Comparison of ENCODE assay signal across 9 cellular contexts in the genomic region with DNA sequence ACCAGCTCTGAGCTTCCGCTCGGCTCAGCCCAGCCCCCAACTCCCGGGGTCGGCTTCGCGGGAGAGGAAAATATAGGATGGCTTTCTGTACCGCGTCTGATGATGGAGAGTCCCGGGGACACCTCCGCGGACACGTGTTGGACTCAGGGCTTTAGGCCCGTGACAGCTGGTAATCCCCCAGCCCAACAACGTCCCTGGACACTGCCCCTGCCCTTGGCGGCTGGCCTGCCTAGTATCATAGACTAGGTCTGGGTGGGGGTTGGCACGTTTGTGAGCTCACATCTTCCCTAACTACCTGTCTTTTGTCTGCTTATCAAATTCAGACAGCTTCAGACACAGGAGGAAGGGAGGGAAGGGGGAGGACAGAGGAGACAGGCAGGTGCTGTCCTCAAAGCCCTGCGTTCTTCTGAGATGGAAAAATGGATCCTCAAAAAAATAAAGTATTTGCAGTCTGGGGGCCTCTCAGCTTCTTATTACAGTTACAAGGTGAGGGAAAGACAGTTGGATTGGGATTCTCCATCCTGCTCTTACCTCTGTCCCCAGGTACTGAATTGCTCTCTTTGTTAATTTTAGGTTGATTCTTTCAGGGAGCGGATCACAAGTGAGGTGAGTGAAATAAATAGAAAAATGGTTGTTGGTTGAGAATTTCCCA. TPM values are rescaled to one million over a fixed set of nuclear protein-coding genes. Genes with fewer than 3 reads are reported as not detected.
DNase-seq lines count a peak whose midpoint lies in the region; ATAC-seq and TF ChIP-seq lines count a peak whose summit lies in the region.
"Had no signal": no experiment of that assay in that cellular context is flagged by ENCODE, and none has a peak within 500 bp of the region (broad histone marks: within the 10 kb centered on the region; RNA-seq: fewer than 3 reads in every experiment).

No MANE protein-coding gene starts in this region.

- no peaks in the 10 kb centered on the region for H3K9me3 Mint-ChIP-seq in IgD-negative memory B cell

- H3K4me1 ChIP-seq in colonic mucosa = peaks cover 7% of the 10 kb centered on the region
- peaks cover 17% of the 10 kb centered on the region for H3K4me1 ChIP-seq in muscle layer of colon (ENCODE audit: insufficient read depth, low read length)

- H3K27ac ChIP-seq in colonic mucosa (peak overlapping the region; percentile 74), muscle layer of colon (ENCODE audit: low read depth, low read length) (peak overlapping the region; percentile 96)

- DNase-seq in colonic mucosa (no peak), activated gamma-delta T cell treated with Interleukin-2 at 50 U/mL for 16 hours (no peak), cerebellum (ENCODE audit: low spot score) (no peak), inferior parietal cortex (ENCODE audit: extremely low spot score) (no peak)

- H3K36me3 ChIP-seq in colonic mucosa (peaks cover 2% of the 10 kb centered on the region), muscle layer of colon (ENCODE audit: insufficient read depth, low read length) (peaks cover 27% of the 10 kb centered on the region)

- H3K9ac ChIP-seq in colonic mucosa (ENCODE audit: low read depth in 2 of 2, low read length in 2 of 2) = peak overlapping the region; percentile 93 to 96
- peak overlapping the region; percentile 72 for H3K9ac ChIP-seq in muscle layer of colon (ENCODE audit: low read length)

- H3K4me3 Mint-ChIP-seq in IgD-negative memory B cell = peak overlapping the region; percentile 96 to 99 (median 98)

- no peak for TF ChIP-seq CTCF in colonic mucosa (IDR thresholded peaks at IDR 0.05)

- H3K4me3 ChIP-seq in colonic mucosa (peak overlapping the region; percentile 97), muscle layer of colon (ENCODE audit: low read depth in 1 of 2, low read length in 2 of 2) (peak overlapping the region; percentile 82 to 94)

- H3K27me3 ChIP-seq in colonic mucosa (no peaks in the 10 kb centered on the region), muscle layer of colon (ENCODE audit: control insufficient read depth in 1 of 2, insufficient read depth in 2 of 2, low read length in 2 of 2) (no peaks in the 10 kb centered on the region)

- H3K9me3 ChIP-seq in colonic mucosa = no peaks in the 10 kb centered on the region
- no peaks in the 10 kb centered on the region for H3K9me3 ChIP-seq in muscle layer of colon (ENCODE audit: low read length)

- no peaks in the 10 kb centered on the region for H3K27me3 Mint-ChIP-seq in IgD-negative memory B cell

- H3K36me3 Mint-ChIP-seq in IgD-negative memory B cell = no peaks in the 10 kb centered on the region

- H3K27ac Mint-ChIP-seq in IgD-negative memory B cell = peak overlapping the region; percentile 99 to 100 (median 99)

- H3K4me1 Mint-ChIP-seq in IgD-negative memory B cell = peaks cover 12 to 17% (median 14%) of the 10 kb centered on the region in 3 donors

- intact Hi-C loops in colonic mucosa (cut with DNase I) = loop anchor here (5.0 kb wide), 2 partner anchors 112 to 163 kb away; a partner anchor contains a TSS

- ATAC-seq in GM19023 (IDR thresholded peaks at IDR 0.05; ENCODE audit: unreplicated experiment) (peak; percentile 14), HG02571 (IDR thresholded peaks at IDR 0.05; ENCODE audit: unreplicated experiment) (no peak)

RNA-seq across cellular contexts. Expression of a gene that starts 0.7 kb away (rescaled TPM):
- polyA plus RNA-seq in IgD-negative memory B cell = 116 TPM
- total RNA-seq in colonic mucosa (100 to 1,000 TPM in 1 of 2 donors, 10 to 100 TPM in 1; 86.4 to 163 TPM), cerebellum (34.8 TPM)

RNA-seq across cellular contexts. Expression of a gene that starts 9.8 kb away (rescaled TPM):
- polyA plus RNA-seq in IgD-negative memory B cell = 136 TPM
- total RNA-seq in colonic mucosa (100 to 1,000 TPM; 118 to 145 TPM), cerebellum (51.0 TPM)

RNA-seq across cellular contexts. Expression of a gene that starts 10.5 kb away (rescaled TPM):
- not detected for polyA plus RNA-seq in IgD-negative memory B cell
- total RNA-seq in colonic mucosa (1 to 10 TPM in 1 of 2 donors, under 1 TPM in 1; 0.32 to 1.1 TPM), cerebellum (1.9 TPM)

RNA-seq across cellular contexts. Expression of a gene that starts 17.1 kb away (rescaled TPM):
- not detected for polyA plus RNA-seq in IgD-negative memory B cell
- total RNA-seq in colonic mucosa (10 to 100 TPM in 1 of 2 donors, 1 to 10 TPM in 1; 5.3 to 28.3 TPM), cerebellum (1.00 TPM)

RNA-seq across cellular contexts. Expression of a gene that starts 35.2 kb away (rescaled TPM):
- polyA plus RNA-seq in IgD-negative memory B cell = 0.41 TPM
- total RNA-seq in colonic mucosa = under 1 TPM in 1 of 2 donors, not detected in 1; 0.61 TPM
- 0.54 TPM for total RNA-seq in cerebellum
- total RNA-seq: T-helper 2 cell treated with Interferon-gamma antibody and Interleukin-4, amounts not matched to agents 100 ng/mL and 5 ng/mL, for 36 hours had no signal
